In the genomic region with DNA sequence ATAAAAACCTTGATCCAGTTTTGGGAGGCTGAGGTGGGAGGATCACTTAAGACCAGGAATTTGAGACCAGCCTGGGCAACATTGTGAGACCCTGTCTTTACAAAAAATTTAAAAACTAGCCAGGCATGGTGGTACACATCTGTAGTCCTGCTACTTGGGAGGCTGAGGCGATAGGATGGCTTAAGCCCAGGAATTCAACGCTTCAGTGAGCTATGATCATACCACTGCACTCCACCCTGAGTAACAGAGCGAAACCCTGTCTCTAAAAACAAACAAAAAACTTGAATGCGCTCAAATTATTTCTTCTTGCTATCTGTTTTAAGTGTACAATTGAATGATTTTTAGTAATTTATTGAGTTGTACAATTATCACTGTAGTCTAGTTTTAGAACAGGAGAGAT, we compare ENCODE assay signal across 31 cellular contexts.
DNase-seq lines count a peak whose midpoint lies in the region; ATAC-seq and FAIRE-seq lines count a peak whose summit lies in the region.
"Had no signal": no experiment of that assay in that cellular context is flagged by ENCODE, and none has a peak within 500 bp of the region (broad histone marks: within the 10 kb centered on the region; RNA-seq: fewer than 3 reads in every experiment).

No MANE protein-coding gene starts in this region.

- peaks cover 8 to 61% (median 24%) of the 10 kb centered on the region in 10 experiments for H3K4me1 ChIP-seq in BLaER1 treated with 17β-estradiol and CSF1 and Interleukin-3, amounts not matched to agents 10 nM and 100 nM

- no peak overlapping the region for H3K27ac ChIP-seq in BLaER1 treated with 17β-estradiol and CSF1 and Interleukin-3, amounts not matched to agents 10 nM and 100 nM
- H3K27ac ChIP-seq: C4-2B, RWPE1 had no signal

- no peak overlapping the region for H3K9ac ChIP-seq in BLaER1 treated with 17β-estradiol and CSF1 and Interleukin-3, amounts not matched to agents 10 nM and 100 nM

- peaks cover 66 to 99% (median 97%) of the 10 kb centered on the region in 11 experiments for H4K20me1 ChIP-seq in BLaER1 treated with 17β-estradiol and CSF1 and Interleukin-3, amounts not matched to agents 10 nM and 100 nM

- peak overlapping the region in 6 of 11 experiments; percentile 3 to 21 (median 14); a peak in 5 of 22 replicates for H3K4me2 ChIP-seq in BLaER1 treated with 17β-estradiol and CSF1 and Interleukin-3, amounts not matched to agents 10 nM and 100 nM

- H3K9me3 ChIP-seq in BLaER1 treated with 17β-estradiol and CSF1 and Interleukin-3, amounts not matched to agents 10 nM and 100 nM (replicated peaks in 1 of 11), result no peaks in the 10 kb centered on the region
- H3K9me3 ChIP-seq: Caco-2 had no signal

- DNase-seq in RCC 7860 (ENCODE audit: low spot score) (peak; percentile 25), kidney glomerular epithelial cell (lab: John Stamatoyannopoulos, UW) (peak; percentile 74), superior temporal gyrus (ENCODE audit: extremely low spot score) (peak; percentile 3), ecto neural progenitor cell (ENCODE audit: low spot score) (no peak), NCI-H774 (lab: John Stamatoyannopoulos, UW) (no peak)
- DNase-seq: AML-193; Caco-2; CD8-positive, alpha-beta T cell; DMS 273 treated with DMSO at 0.1 percent for 48 hours; DMS79; EL; GDM1; Kasumi-1; NCI-H1092 treated with DMSO at 0.1 percent for 48 hours; NCI-H1436 treated with DMSO at 0.1 percent for 48 hours; NCI-H187 treated with DMSO at 0.1 percent for 48 hours; NCI-H2171 treated with DMSO at 0.1 percent for 48 hours; NCI-H345; NCI-H524; NCI-H748 treated with DMSO at 0.1 percent for 48 hours; NK-92 treated with Interleukin-12 subunit alpha and Interleukin-12 subunit beta, amount 100 ng/mL, for 24 hours; SHP77 had no signal

- H3K27me3 ChIP-seq in BLaER1 treated with 17β-estradiol and CSF1 and Interleukin-3, amounts not matched to agents 10 nM and 100 nM, result no peaks in the 10 kb centered on the region

- no peak overlapping the region for H3K4me3 ChIP-seq in BLaER1 treated with 17β-estradiol and CSF1 and Interleukin-3, amounts not matched to agents 10 nM and 100 nM
- H3K4me3 ChIP-seq: K562 had no signal

- peaks cover 21 to 69% (median 42%) of the 10 kb centered on the region in 11 experiments; a peak in 20 of 22 replicates for H3K36me3 ChIP-seq in BLaER1 treated with 17β-estradiol and CSF1 and Interleukin-3, amounts not matched to agents 10 nM and 100 nM

- FAIRE-seq in RCC 7860 (lab: Jason Lieb, UNC), result peak; percentile 75
- FAIRE-seq: A204.1, GM12891, HTR-8/SVneo, K562 had no signal

- no peak for ATAC-seq in HG03196 (IDR thresholded peaks at IDR 0.05; ENCODE audit: unreplicated experiment)
- ATAC-seq: CD8-positive, alpha-beta T cell; HCT116; K562 had no signal

Comparison
In these comparisons a context has a peak if more than half of its experiments do, and no peak if none do; other contexts are left out.
1. DNase-seq: peak in RCC 7860 (single experiment), kidney glomerular epithelial cell (single experiment) and superior temporal gyrus (single experiment); none in ecto neural progenitor cell (single experiment) and NCI-H774 (single experiment).